1 cellular context compared by ENCODE assay signal in the genomic region with DNA sequence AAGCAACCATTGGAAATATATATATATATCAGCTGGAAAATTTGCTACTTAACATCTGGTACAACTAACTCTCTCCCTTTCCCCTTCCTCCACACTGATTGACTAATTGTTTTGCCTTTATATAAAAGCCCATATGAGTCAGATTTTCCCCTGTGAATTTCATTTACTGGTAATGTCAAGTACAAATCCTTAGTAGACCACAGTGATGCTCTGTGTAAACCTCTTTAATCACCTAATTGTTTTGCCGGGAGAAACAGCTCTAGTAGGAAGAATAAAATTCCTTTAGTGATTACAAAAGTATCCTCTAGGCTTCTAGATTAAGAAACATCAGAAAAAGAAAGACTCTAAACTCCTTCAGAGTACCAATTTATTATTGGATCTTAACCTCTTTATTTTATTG.
TF ChIP-seq lines count a peak whose summit lies in the region.

No MANE protein-coding gene starts in this region.

TF ChIP-seq in GM23338, 12 proteins besides CTCF, POLR2A, EP300 and RAD21:
- no peak for TF ChIP-seq STAT1 (IDR thresholded peaks at IDR 0.05; ENCODE audit: unreplicated experiment)
- TF ChIP-seq EZH2phosphoT487 (IDR thresholded peaks at IDR 0.05; ENCODE audit: unreplicated experiment): no peak
- no peak for TF ChIP-seq ZNF114 (CRISPR knock-in tag; IDR thresholded peaks at IDR 0.05)
